ENCODE assay signal across 8 cellular contexts in genomic region chr7:99408347-99409191, GRCh38. TPM values are rescaled to one million over a fixed set of nuclear protein-coding genes. Genes with fewer than 3 reads are reported as not detected.
DNase-seq lines count a peak whose midpoint lies in the region; ATAC-seq and TF ChIP-seq lines count a peak whose summit lies in the region.

Gene BUD31 (plus strand): TSS chr7:99408969. CDS start chr7:99411093, 2,124 bp downstream.
Gene PDAP1 (minus strand): TSS chr7:99408597. CDS start chr7:99408548, 49 bp downstream.

- DNase-seq in C1 segment of cervical spinal cord (lab: John Stamatoyannopoulos, UW), result peak; percentile 67 to 100 (median 94)
- peak; percentile 91 for DNase-seq in NCI-H748 treated with DMSO at 0.1 percent for 48 hours (lab: John Stamatoyannopoulos, UW)
- DNase-seq in activated CD4-positive, alpha-beta T cell treated with anti-CD3 and anti-CD28 coated beads, Interleukin-2, amount 50 U/mL, for 4 hours, result peak; percentile 91 to 93
- DNase-seq in dermis blood vessel endothelial cell, result peak; percentile 97
- peak; percentile 93 for DNase-seq in stimulated activated CD4-positive, alpha-beta T cell treated with anti-CD3 and anti-CD28 coated beads, Interleukin-4, amount 100 ng/mL, for 24 hours

- H3K4me1 ChIP-seq in liver (ENCODE audit: control insufficient read depth in 4 of 4, insufficient read depth in 4 of 4, low read length in 3 of 4), result peaks cover 3 to 31% (median 25%) of the 10 kb centered on the region in 4 donors

- peak; percentile 10 to 40 for TF ChIP-seq RAD21 in liver (IDR thresholded peaks at IDR 0.05)

- no peaks in the 10 kb centered on the region for H3K27me3 ChIP-seq in liver (ENCODE audit: control insufficient read depth in 4 of 4, insufficient read depth in 4 of 4, low read length in 3 of 4)

- H3K36me3 ChIP-seq in liver (ENCODE audit: control insufficient read depth in 4 of 4, insufficient read depth in 3 of 4, low read depth in 1 of 4, low read length in 3 of 4), result peaks cover 8 to 32% (median 19%) of the 10 kb centered on the region in 4 donors

- peak within 1 kb of the TSS; percentile 86 to 99 (median 97) for H3K4me3 ChIP-seq in liver (ENCODE audit: low read depth in 1 of 3, low read length in 3 of 3)

- no peaks in the 10 kb centered on the region for H3K9me3 ChIP-seq in liver (ENCODE audit: control insufficient read depth in 4 of 4, low read length in 3 of 4)

- TF ChIP-seq CTCF in liver (IDR thresholded peaks at IDR 0.05; ENCODE audit: low read depth, low read length, missing input control), result no peak

- H3K27ac ChIP-seq in liver (ENCODE audit: low read depth in 1 of 2, low read length in 2 of 2), result peak within 1 kb of the TSS; percentile 97 to 99

- H3K9ac ChIP-seq in liver (ENCODE audit: low read depth in 1 of 2, low read length in 2 of 2), result peak within 1 kb of the TSS; percentile 67 to 91

- ATAC-seq in GM19372 (IDR thresholded peaks at IDR 0.05; ENCODE audit: low read depth, unreplicated experiment) (peak; percentile 76), HG03558 (IDR thresholded peaks at IDR 0.05; ENCODE audit: extremely low read depth, unreplicated experiment) (peak; percentile 66)

- under 1% methylated on average over 73 of the region's 73 CpGs for WGBS in liver

TF ChIP-seq in liver, 16 proteins besides CTCF, POLR2A, EP300 and RAD21:
- TF ChIP-seq REST (IDR thresholded peaks at IDR 0.05) (no peak), NR2F2 (IDR thresholded peaks at IDR 0.05) (peak; percentile 81), FOXA2 (IDR thresholded peaks at IDR 0.05) (no peak), ZBTB33 (IDR thresholded peaks at IDR 0.05) (peak; percentile 63), RXRA (IDR thresholded peaks at IDR 0.05) (peak; percentile 42 to 50), JUND (IDR thresholded peaks at IDR 0.05) (peak; percentile 88 to 92), EGR1 (IDR thresholded peaks at IDR 0.05; ENCODE audit: low read depth in 2 of 2) (peak in 1 of 2 donors; percentile 61), GABPA (IDR thresholded peaks at IDR 0.05 in 1 of 2, conservative IDR thresholded peaks at IDR 0.05 in 1 of 2) (peak; percentile 82 to 95), ATF3 (IDR thresholded peaks at IDR 0.05) (peak; percentile 99), SP1 (IDR thresholded peaks at IDR 0.05) (peak; percentile 77), HNF4A (conservative IDR thresholded peaks at IDR 0.05) (peak; percentile 29 to 47), YY1 (IDR thresholded peaks at IDR 0.05) (peak; percentile 86), TAF1 (conservative IDR thresholded peaks at IDR 0.05) (peak; percentile 93), MAX (IDR thresholded peaks at IDR 0.05) (peak; percentile 90), HNF4G (IDR thresholded peaks at IDR 0.05) (no peak), FOXA1 (IDR thresholded peaks at IDR 0.05) (no peak)

RNA-seq across cellular contexts. Expression of gene BUD31, which starts in this region (rescaled TPM):
- total RNA-seq in dermis blood vessel endothelial cell (76.4 and 86.7 TPM in 2 replicates), liver (10 to 100 TPM; 18.5 to 28.6 TPM)
- polyA plus RNA-seq in liver, result 10 to 100 TPM; 35.4 to 55.9 TPM

RNA-seq across cellular contexts. Expression of gene PDAP1, which starts in this region (rescaled TPM):
- total RNA-seq in dermis blood vessel endothelial cell, result 52.9 and 74.3 TPM in 2 replicates
- 10 to 100 TPM; 11.6 to 48.5 TPM for total RNA-seq in liver
- polyA plus RNA-seq in liver, result 10 to 100 TPM; 14.6 to 83.6 TPM

Comparison
In these comparisons a context has a peak if more than half of its experiments do, and no peak if none do; other contexts are left out.
1. Peak in every context shown above with its lines: DNase-seq, ATAC-seq, H3K4me3 ChIP-seq and H3K27ac ChIP-seq.